ENCODE assay signal across 1 cellular context in the genomic region with DNA sequence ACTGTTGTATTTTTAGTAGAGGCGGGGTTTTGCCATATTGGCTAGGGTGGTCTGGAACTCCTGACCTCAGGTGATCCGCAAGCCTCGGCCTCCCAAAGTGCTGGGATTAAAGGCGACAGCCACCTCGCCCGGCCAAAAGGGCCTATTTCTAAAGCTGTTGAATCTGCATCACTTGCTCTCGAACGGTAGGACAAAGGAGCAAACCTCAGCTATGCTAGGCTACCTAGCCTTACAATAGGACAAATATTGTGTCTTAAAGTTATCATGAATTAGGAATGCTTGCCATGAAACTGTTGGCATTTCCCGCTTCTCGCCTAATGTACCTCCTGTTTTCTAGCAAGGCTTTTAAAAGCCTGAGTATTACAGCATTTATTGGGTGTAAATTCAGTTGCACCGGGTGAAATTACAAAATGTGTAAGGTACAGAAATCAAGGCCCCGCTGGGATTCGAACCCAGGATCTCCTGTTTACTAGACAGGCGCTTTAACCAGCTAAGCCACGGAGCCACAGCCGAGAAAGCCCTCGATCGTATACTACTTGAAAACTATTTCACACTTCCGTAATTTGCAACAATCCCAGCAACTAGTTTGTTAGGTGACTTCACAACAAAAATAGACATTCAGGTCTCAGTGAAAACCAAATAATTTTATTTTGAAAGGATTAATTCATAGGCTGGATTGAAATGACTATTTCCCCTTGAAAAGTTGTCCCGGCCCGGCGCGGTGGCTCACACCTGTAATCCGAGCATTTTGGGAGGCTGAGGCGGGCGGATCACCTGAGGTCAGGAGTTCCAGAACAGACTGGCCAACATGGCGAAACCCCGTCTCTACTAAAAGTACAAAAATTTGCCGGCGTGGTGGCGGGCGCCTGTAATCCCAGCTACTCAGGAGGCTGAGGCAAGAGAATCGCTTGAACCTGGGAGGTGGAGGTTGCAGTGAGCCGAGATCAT.
TF ChIP-seq lines count a peak whose summit lies in the region.

No MANE protein-coding gene starts in this region.

TF ChIP-seq in A549, 52 proteins besides CTCF, POLR2A, EP300 and RAD21 (continued from another document):
- TF ChIP-seq, protein P1, sequence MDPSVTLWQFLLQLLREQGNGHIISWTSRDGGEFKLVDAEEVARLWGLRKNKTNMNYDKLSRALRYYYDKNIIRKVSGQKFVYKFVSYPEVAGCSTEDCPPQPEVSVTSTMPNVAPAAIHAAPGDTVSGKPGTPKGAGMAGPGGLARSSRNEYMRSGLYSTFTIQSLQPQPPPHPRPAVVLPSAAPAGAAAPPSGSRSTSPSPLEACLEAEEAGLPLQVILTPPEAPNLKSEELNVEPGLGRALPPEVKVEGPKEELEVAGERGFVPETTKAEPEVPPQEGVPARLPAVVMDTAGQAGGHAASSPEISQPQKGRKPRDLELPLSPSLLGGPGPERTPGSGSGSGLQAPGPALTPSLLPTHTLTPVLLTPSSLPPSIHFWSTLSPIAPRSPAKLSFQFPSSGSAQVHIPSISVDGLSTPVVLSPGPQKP (IDR thresholded peaks at IDR 0.05; ENCODE audit: low read depth, low read length): no peak
- TF ChIP-seq HDAC2 (IDR thresholded peaks at IDR 0.05) (no peak), HOXB13 (CRISPR knock-in tag; IDR thresholded peaks at IDR 0.05; ENCODE audit: low read depth) (no peak), MAFK (IDR thresholded peaks at IDR 0.05; ENCODE audit: partially characterized antibody) (no peak), CHD4 (IDR thresholded peaks at IDR 0.05; ENCODE audit: borderline replicate concordance) (no peak), HOXA7 (CRISPR knock-in tag; IDR thresholded peaks at IDR 0.05) (peak; percentile 38; the same call in 1 of the 2 replicates), FOSL2 (IDR thresholded peaks at IDR 0.05) (no peak), FOSL2 (CRISPR knock-in tag; IDR thresholded peaks at IDR 0.05) (no peak)
- TF ChIP-seq, protein P2, sequence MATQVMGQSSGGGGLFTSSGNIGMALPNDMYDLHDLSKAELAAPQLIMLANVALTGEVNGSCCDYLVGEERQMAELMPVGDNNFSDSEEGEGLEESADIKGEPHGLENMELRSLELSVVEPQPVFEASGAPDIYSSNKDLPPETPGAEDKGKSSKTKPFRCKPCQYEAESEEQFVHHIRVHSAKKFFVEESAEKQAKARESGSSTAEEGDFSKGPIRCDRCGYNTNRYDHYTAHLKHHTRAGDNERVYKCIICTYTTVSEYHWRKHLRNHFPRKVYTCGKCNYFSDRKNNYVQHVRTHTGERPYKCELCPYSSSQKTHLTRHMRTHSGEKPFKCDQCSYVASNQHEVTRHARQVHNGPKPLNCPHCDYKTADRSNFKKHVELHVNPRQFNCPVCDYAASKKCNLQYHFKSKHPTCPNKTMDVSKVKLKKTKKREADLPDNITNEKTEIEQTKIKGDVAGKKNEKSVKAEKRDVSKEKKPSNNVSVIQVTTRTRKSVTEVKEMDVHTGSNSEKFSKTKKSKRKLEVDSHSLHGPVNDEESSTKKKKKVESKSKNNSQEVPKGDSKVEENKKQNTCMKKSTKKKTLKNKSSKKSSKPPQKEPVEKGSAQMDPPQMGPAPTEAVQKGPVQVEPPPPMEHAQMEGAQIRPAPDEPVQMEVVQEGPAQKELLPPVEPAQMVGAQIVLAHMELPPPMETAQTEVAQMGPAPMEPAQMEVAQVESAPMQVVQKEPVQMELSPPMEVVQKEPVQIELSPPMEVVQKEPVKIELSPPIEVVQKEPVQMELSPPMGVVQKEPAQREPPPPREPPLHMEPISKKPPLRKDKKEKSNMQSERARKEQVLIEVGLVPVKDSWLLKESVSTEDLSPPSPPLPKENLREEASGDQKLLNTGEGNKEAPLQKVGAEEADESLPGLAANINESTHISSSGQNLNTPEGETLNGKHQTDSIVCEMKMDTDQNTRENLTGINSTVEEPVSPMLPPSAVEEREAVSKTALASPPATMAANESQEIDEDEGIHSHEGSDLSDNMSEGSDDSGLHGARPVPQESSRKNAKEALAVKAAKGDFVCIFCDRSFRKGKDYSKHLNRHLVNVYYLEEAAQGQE (IDR thresholded peaks at IDR 0.05): no peak
- TF ChIP-seq, protein P3, sequence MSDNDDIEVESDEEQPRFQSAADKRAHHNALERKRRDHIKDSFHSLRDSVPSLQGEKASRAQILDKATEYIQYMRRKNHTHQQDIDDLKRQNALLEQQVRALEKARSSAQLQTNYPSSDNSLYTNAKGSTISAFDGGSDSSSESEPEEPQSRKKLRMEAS (IDR thresholded peaks at IDR 0.05): peak; percentile 64; the same call in 1 of the 2 replicates
TF ChIP-seq in A549: peak in this region for 7.
